8 cellular contexts compared by ENCODE assay signal in the genomic region with DNA sequence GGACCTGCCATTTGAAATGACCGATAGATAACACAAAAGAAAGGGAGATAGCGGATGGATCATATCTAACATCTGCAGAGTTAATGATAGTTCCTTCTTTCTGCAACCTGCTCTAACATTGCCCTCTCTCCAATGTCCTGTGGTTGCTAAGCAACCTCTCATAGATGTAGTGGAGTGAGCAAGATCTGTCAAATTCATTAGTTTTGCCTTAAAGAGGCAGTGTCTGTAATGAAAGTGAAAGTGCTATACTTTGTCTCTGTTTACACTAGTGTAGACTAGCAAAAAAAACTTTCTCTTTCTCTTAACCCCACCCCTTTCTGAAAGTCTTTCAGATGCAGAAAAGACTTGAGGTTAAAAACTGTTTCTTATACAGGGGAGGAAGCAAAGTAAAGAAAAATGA.
A peak's percentile ranks its signal among the peaks of the same experiment; 100 is the strongest.
DNase-seq lines count a peak whose midpoint lies in the region; ATAC-seq and TF ChIP-seq lines count a peak whose summit lies in the region.

No MANE protein-coding gene starts in this region.

- no peaks in the 10 kb centered on the region for H3K9me3 ChIP-seq in upper lobe of right lung

- H3K4me1 ChIP-seq in upper lobe of right lung, result no peaks in the 10 kb centered on the region

- CTCF ChIA-PET in activated B cell treated with CpG ODN at 0.5 μM for 24 hours (lab: Charles Lee), result no interaction called here

- DNase-seq in Right ventricle myocardium inferior (ENCODE audit: missing footprints), result no peak
- DNase-seq in cardiac septum (ENCODE audit: low spot score), result no peak
- DNase-seq in activated B cell treated with CpG ODN at 0.5 μM for 24 hours, result no peak
- DNase-seq in kidney glomerular epithelial cell (lab: John Stamatoyannopoulos, UW), result peak; percentile 81
- DNase-seq in upper lobe of right lung, result no peak
- DNase-seq in GM03348 (ENCODE audit: low spot score), result no peak
- no peak for DNase-seq in activated CD4-positive, CD25-positive, alpha-beta regulatory T cell treated with anti-CD3 and anti-CD28 coated beads, Interleukin-2, amount 50 U/mL, for 72 hours

- peaks cover 6% of the 10 kb centered on the region for H3K4me1 Mint-ChIP-seq in activated B cell treated with CpG ODN at 0.5 μM for 24 hours

- no peak overlapping the region for H3K27ac Mint-ChIP-seq in activated B cell treated with CpG ODN at 0.5 μM for 24 hours

- peak overlapping the region; percentile 40 for H3K4me3 ChIP-seq in upper lobe of right lung

- H3K27me3 ChIP-seq in upper lobe of right lung, result no peaks in the 10 kb centered on the region

- H3K4me3 Mint-ChIP-seq in activated B cell treated with CpG ODN at 0.5 μM for 24 hours, result peak overlapping the region; percentile 41

- no peak overlapping the region for H3K27ac ChIP-seq in upper lobe of right lung

- ATAC-seq in Right ventricle myocardium inferior, result peak; percentile 57
- ATAC-seq in HG03139 (IDR thresholded peaks at IDR 0.05; ENCODE audit: unreplicated experiment), result peak; percentile 86
- ATAC-seq in activated B cell treated with CpG ODN at 0.5 μM for 24 hours (ENCODE audit: low read depth), result peak; percentile 28
- ATAC-seq in upper lobe of right lung, result peak; percentile 74

- no peaks in the 10 kb centered on the region for H3K9me3 Mint-ChIP-seq in activated B cell treated with CpG ODN at 0.5 μM for 24 hours

- no peaks in the 10 kb centered on the region for H3K27me3 Mint-ChIP-seq in activated B cell treated with CpG ODN at 0.5 μM for 24 hours

- no peaks in the 10 kb centered on the region for H3K36me3 Mint-ChIP-seq in activated B cell treated with CpG ODN at 0.5 μM for 24 hours (ENCODE audit: low read depth)

- TF ChIP-seq CTCF in activated B cell treated with CpG ODN at 0.5 μM for 24 hours (IDR thresholded peaks at IDR 0.05) (no peak), upper lobe of right lung (IDR thresholded peaks at IDR 0.05) (no peak)

- intact Hi-C loops in Right ventricle myocardium inferior (cut with DNase I) (no loop called here), cardiac septum (cut with DNase I) (no loop called here), activated B cell treated with CpG ODN at 0.5 μM for 24 hours (cut with micrococcal nuclease) (no loop called here), upper lobe of right lung (cut with DNase I) (no loop called here)

- POLR2A ChIA-PET in activated B cell treated with CpG ODN at 0.5 μM for 24 hours (lab: Charles Lee), result no interaction called here

- no peaks in the 10 kb centered on the region for H3K36me3 ChIP-seq in upper lobe of right lung

Comparison
In these comparisons a context has a peak if more than half of its experiments do, and no peak if none do; other contexts are left out.
1. ATAC-seq: peak in every context shown above with its lines; median percentile 86 in HG03139; 74 in upper lobe of right lung; 57 in Right ventricle myocardium inferior; 28 in activated B cell treated with CpG ODN at 0.5 μM for 24 hours.